8 cellular contexts compared by ENCODE assay signal in genomic region chr15:30990036-30990435, GRCh38. TPM values are rescaled to one million over a fixed set of nuclear protein-coding genes. Genes with fewer than 3 reads are reported as not detected.
DNase-seq lines count a peak whose midpoint lies in the region; ATAC-seq and TF ChIP-seq lines count a peak whose summit lies in the region.

No MANE protein-coding gene starts in this region.

- peak; percentile 22 for DNase-seq in LoVo (ENCODE audit: low spot score)
- DNase-seq in mammary epithelial cell = no peak
- DNase-seq in NCI-H1417 treated with DMSO at 0.1 percent for 48 hours (lab: John Stamatoyannopoulos, UW) = no peak
- DNase-seq in left lobe of liver (ENCODE audit: low spot score) = no peak

- dilution Hi-C loops in mammary epithelial cell (cut with HindIII; ENCODE audit: low sequenced_read_pairs) = no loop called here

- H3K4me3 ChIP-seq in BLaER1 treated with 17β-estradiol and CSF1 and Interleukin-3, amounts not matched to agents 10 nM and 100 nM = peak overlapping the region; percentile 87 to 98 (median 94)
- H3K4me3 ChIP-seq in mammary epithelial cell (replicated peaks in 1 of 3; ENCODE audit: insufficient read depth in 1 of 3, low read depth in 2 of 3, low read length in 3 of 3) (peak overlapping the region; percentile 76 to 90 (median 87)), muscle layer of duodenum (ENCODE audit: low read depth in 1 of 2, low read length in 2 of 2) (peak overlapping the region; percentile 76 to 98)

- 27% methylated on average over 2 of the region's 2 CpGs for WGBS in mammary epithelial cell (ENCODE audit: low coverage, missing lambda C conversion rate)

- peaks cover 39% of the 10 kb centered on the region for H3K79me2 ChIP-seq in mammary epithelial cell (ENCODE audit: insufficient read depth, low read length)

- no peak for TF ChIP-seq CTCF in mammary epithelial cell (conservative IDR thresholded peaks at IDR 0.05 in 1 of 2, IDR thresholded peaks at IDR 0.05 in 1 of 2; ENCODE audit: extremely low read depth in 1 of 2, insufficient read depth in 1 of 2, low read depth in 1 of 2, low read length in 2 of 2)

- in situ Hi-C loops in mammary epithelial cell (cut with MboI; ENCODE audit: low sequenced_read_pairs in 2 of 2) = loop anchor here in 1 of 2 donors (25.0 kb wide), 1 partner anchor 97 kb away; no protein-coding TSS in a partner anchor

- ATAC-seq in left lobe of liver = no peak
- no peak for ATAC-seq in GM18520 (IDR thresholded peaks at IDR 0.05; ENCODE audit: unreplicated experiment)
- ATAC-seq in GM18868 (IDR thresholded peaks at IDR 0.05; ENCODE audit: unreplicated experiment) = no peak

- H3K36me3 ChIP-seq in BLaER1 treated with 17β-estradiol and CSF1 and Interleukin-3, amounts not matched to agents 10 nM and 100 nM = peaks cover 10 to 33% (median 24%) of the 10 kb centered on the region in 11 experiments
- H3K36me3 ChIP-seq in mammary epithelial cell (ENCODE audit: insufficient read depth, low read length) = peaks cover 2% of the 10 kb centered on the region
- peaks cover 0 to 10% of the 10 kb centered on the region in 2 donors for H3K36me3 ChIP-seq in muscle layer of duodenum (ENCODE audit: control insufficient read depth in 1 of 2, insufficient read depth in 2 of 2, low read length in 2 of 2)

- intact Hi-C loops in mammary epithelial cell (cut with micrococcal nuclease) = loop anchor here (2.0 to 10.0 kb wide), 2 partner anchors 35 to 95 kb away; no protein-coding TSS in a partner anchor

- BruUV-seq in mammary epithelial cell (replicated peaks; lab: Mats Ljungman, UMichigan) = no TSS peak

- H3K27ac ChIP-seq in BLaER1 treated with 17β-estradiol and CSF1 and Interleukin-3, amounts not matched to agents 10 nM and 100 nM = peak overlapping the region in 7 of 11 experiments; percentile 14 to 99 (median 95); a peak in 11 of 22 replicates
- H3K27ac ChIP-seq in mammary epithelial cell (ENCODE audit: insufficient read depth, low read depth, low read length) = peak overlapping the region; percentile 70
- H3K27ac ChIP-seq in muscle layer of duodenum (ENCODE audit: low read length) = peak overlapping the region; percentile 92

- H2AFZ ChIP-seq in mammary epithelial cell (ENCODE audit: low read depth, low read length) = peak overlapping the region; percentile 91

- H3K27me3 ChIP-seq in BLaER1 treated with 17β-estradiol and CSF1 and Interleukin-3, amounts not matched to agents 10 nM and 100 nM = no peaks in the 10 kb centered on the region
- H3K27me3 ChIP-seq in mammary epithelial cell (ENCODE audit: insufficient read depth, low read length) = no peaks in the 10 kb centered on the region
- H3K27me3 ChIP-seq in muscle layer of duodenum (ENCODE audit: low read depth, low read length) = no peaks in the 10 kb centered on the region

- peaks cover 30 to 46% (median 42%) of the 10 kb centered on the region in 10 experiments for H3K4me1 ChIP-seq in BLaER1 treated with 17β-estradiol and CSF1 and Interleukin-3, amounts not matched to agents 10 nM and 100 nM
- H3K4me1 ChIP-seq in mammary epithelial cell (ENCODE audit: insufficient read depth, low read length) (peaks cover 8% of the 10 kb centered on the region), muscle layer of duodenum (ENCODE audit: control insufficient read depth in 1 of 2, insufficient read depth in 2 of 2, low read length in 2 of 2) (peaks cover 11 to 31% of the 10 kb centered on the region in 2 donors)

- peaks cover 7 to 53% (median 22%) of the 10 kb centered on the region in 11 experiments; a peak in 13 of 22 replicates for H4K20me1 ChIP-seq in BLaER1 treated with 17β-estradiol and CSF1 and Interleukin-3, amounts not matched to agents 10 nM and 100 nM
- no peaks in the 10 kb centered on the region for H4K20me1 ChIP-seq in mammary epithelial cell (ENCODE audit: insufficient read depth, low read length)

- CTCF ChIA-PET in mammary epithelial cell (lab: Charles Lee; ENCODE audit: low non-redundant PET) = no interaction called here

- no peaks in the 10 kb centered on the region for H3K9me3 ChIP-seq in BLaER1 treated with 17β-estradiol and CSF1 and Interleukin-3, amounts not matched to agents 10 nM and 100 nM (replicated peaks in 1 of 11)
- H3K9me3 ChIP-seq in mammary epithelial cell (replicated peaks; ENCODE audit: insufficient read depth, low read length) (no peaks in the 10 kb centered on the region), muscle layer of duodenum (ENCODE audit: control insufficient read depth in 1 of 2, low read length in 2 of 2) (no peaks in the 10 kb centered on the region)

- peak overlapping the region; percentile 77 to 94 (median 92) for H3K4me2 ChIP-seq in BLaER1 treated with 17β-estradiol and CSF1 and Interleukin-3, amounts not matched to agents 10 nM and 100 nM
- peak overlapping the region; percentile 75 for H3K4me2 ChIP-seq in mammary epithelial cell (ENCODE audit: insufficient read depth, low read depth, low read length)

- peak overlapping the region; percentile 91 to 99 (median 95); a peak in 19 of 22 replicates for H3K9ac ChIP-seq in BLaER1 treated with 17β-estradiol and CSF1 and Interleukin-3, amounts not matched to agents 10 nM and 100 nM
- peak overlapping the region; percentile 94 for H3K9ac ChIP-seq in mammary epithelial cell (ENCODE audit: insufficient read depth, low read length)

RNA-seq across cellular contexts. Expression of gene MTMR10, which starts 1.4 kb away (rescaled TPM):
- total RNA-seq in mammary epithelial cell (10 to 100 TPM; 15.8 to 17.9 TPM), left lobe of liver (26.6 TPM)
- polyA plus RNA-seq in mammary epithelial cell = 6.7 TPM
- polyA minus RNA-seq in mammary epithelial cell = 30.0 TPM
